In the genomic region with DNA sequence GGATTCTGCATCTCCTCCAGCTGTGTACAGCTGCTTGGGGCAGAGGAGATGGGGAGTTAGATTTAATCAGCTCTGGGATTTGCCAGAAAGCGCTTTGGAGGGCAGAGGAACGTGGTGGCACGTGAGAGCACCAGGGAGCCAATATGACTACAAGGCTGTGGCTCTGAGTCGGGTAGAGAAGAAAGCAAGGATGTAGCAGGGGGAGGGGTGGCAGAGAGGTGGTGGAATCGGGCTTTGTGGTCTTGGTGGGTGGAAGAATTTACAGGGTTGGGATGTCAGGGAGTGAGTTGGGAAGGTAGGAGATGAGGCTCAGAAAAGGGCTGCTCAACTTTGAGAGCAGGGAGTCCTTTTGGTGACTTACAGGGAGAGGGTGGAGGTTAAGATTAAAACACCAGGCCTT, we compare ENCODE assay signal across 13 cellular contexts.
DNase-seq lines count a peak whose midpoint lies in the region; ATAC-seq lines count a peak whose summit lies in the region.
"Had no signal": no experiment of that assay in that cellular context is flagged by ENCODE, and none has a peak within 500 bp of the region (broad histone marks: within the 10 kb centered on the region; RNA-seq: fewer than 3 reads in every experiment).

No MANE protein-coding gene starts in this region.

- H3K4me3 Mint-ChIP-seq in activated T-cell treated with anti-CD3 and anti-CD28 coated beads, Interleukin-2, amount 50 U/mL, for 24 hours = no peak overlapping the region
- H3K4me3 Mint-ChIP-seq in activated naive CD8-positive, alpha-beta T cell treated with anti-CD3 and anti-CD28 coated beads, Interleukin-2, amount 10 ng/mL, durations not matched to agents 7 days and 5 days = no peak overlapping the region
- H3K4me3 Mint-ChIP-seq in memory B cell = peak overlapping the region; percentile 31

- H3K27ac ChIP-seq in substantia nigra (ENCODE audit: low read depth, low read length, poor library complexity, severe bottlenecking) = peak overlapping the region; percentile 75
- no peak overlapping the region for H3K27ac ChIP-seq in Karpas-422 (ENCODE audit: low read length)
- H3K27ac ChIP-seq: VCaP had no signal

- peaks cover 67% of the 10 kb centered on the region for H4K20me1 ChIP-seq in Karpas-422 (ENCODE audit: insufficient read depth, low read depth, low read length)

- H3K9ac ChIP-seq in Karpas-422 (ENCODE audit: low read length) = no peak overlapping the region

- H2AFZ ChIP-seq in Karpas-422 (ENCODE audit: low read length) = no peak overlapping the region

- H3K4me1 ChIP-seq in Karpas-422 (ENCODE audit: low read length) = peaks cover 6% of the 10 kb centered on the region; the same call in 1 of the 2 replicates

- peaks cover 17% of the 10 kb centered on the region for H3K36me3 Mint-ChIP-seq in activated T-cell treated with anti-CD3 and anti-CD28 coated beads, Interleukin-2, amount 50 U/mL, for 24 hours (ENCODE audit: low read depth)
- H3K36me3 Mint-ChIP-seq in activated naive CD8-positive, alpha-beta T cell treated with anti-CD3 and anti-CD28 coated beads, Interleukin-2, amount 10 ng/mL, durations not matched to agents 7 days and 5 days = peaks cover 4% of the 10 kb centered on the region
- H3K36me3 Mint-ChIP-seq in memory B cell = peaks cover 6% of the 10 kb centered on the region

- H3K9me2 ChIP-seq in Karpas-422 (replicated peaks; ENCODE audit: insufficient read depth, low read length) = no peaks in the 10 kb centered on the region

- no peaks in the 10 kb centered on the region for H3K27me3 ChIP-seq in Karpas-422 (ENCODE audit: low read length)

- POLR2A ChIA-PET in activated naive CD8-positive, alpha-beta T cell treated with anti-CD3 and anti-CD28 coated beads, Interleukin-2, amount 10 ng/mL, durations not matched to agents 7 days and 5 days (lab: Charles Lee) = no interaction called here

- no peak overlapping the region for H3K4me3 ChIP-seq in Karpas-422 (ENCODE audit: low read length)
- H3K4me3 ChIP-seq: thoracic aorta had no signal

- no peaks in the 10 kb centered on the region for H3K9me3 ChIP-seq in Karpas-422 (ENCODE audit: low read length)

- no peaks in the 10 kb centered on the region for H3K27me3 Mint-ChIP-seq in activated T-cell treated with anti-CD3 and anti-CD28 coated beads, Interleukin-2, amount 50 U/mL, for 24 hours
- H3K27me3 Mint-ChIP-seq in activated naive CD8-positive, alpha-beta T cell treated with anti-CD3 and anti-CD28 coated beads, Interleukin-2, amount 10 ng/mL, durations not matched to agents 7 days and 5 days = no peaks in the 10 kb centered on the region
- no peaks in the 10 kb centered on the region for H3K27me3 Mint-ChIP-seq in memory B cell

- H3K27ac Mint-ChIP-seq in activated T-cell treated with anti-CD3 and anti-CD28 coated beads, Interleukin-2, amount 50 U/mL, for 24 hours = peak overlapping the region; percentile 87
- peak overlapping the region; percentile 49 for H3K27ac Mint-ChIP-seq in activated naive CD8-positive, alpha-beta T cell treated with anti-CD3 and anti-CD28 coated beads, Interleukin-2, amount 10 ng/mL, durations not matched to agents 7 days and 5 days
- peak overlapping the region; percentile 75 for H3K27ac Mint-ChIP-seq in memory B cell

- peak; percentile 16 for ATAC-seq in activated naive CD8-positive, alpha-beta T cell treated with anti-CD3 and anti-CD28 coated beads, Interleukin-2, amount 10 ng/mL, durations not matched to agents 7 days and 5 days (ENCODE audit: low read depth)
- ATAC-seq in memory B cell (ENCODE audit: low read depth) = no peak

- peaks cover 89% of the 10 kb centered on the region for H3K4me1 Mint-ChIP-seq in activated T-cell treated with anti-CD3 and anti-CD28 coated beads, Interleukin-2, amount 50 U/mL, for 24 hours (ENCODE audit: low read depth)
- peaks cover 38% of the 10 kb centered on the region for H3K4me1 Mint-ChIP-seq in activated naive CD8-positive, alpha-beta T cell treated with anti-CD3 and anti-CD28 coated beads, Interleukin-2, amount 10 ng/mL, durations not matched to agents 7 days and 5 days
- peaks cover 45% of the 10 kb centered on the region for H3K4me1 Mint-ChIP-seq in memory B cell

- no peak overlapping the region for H3K4me2 ChIP-seq in Karpas-422 (ENCODE audit: low read depth, low read length, poor library complexity, severe bottlenecking)

- no peaks in the 10 kb centered on the region for H3K79me2 ChIP-seq in Karpas-422 (ENCODE audit: low read length)

- DNase-seq in activated T-cell treated with anti-CD3 and anti-CD28 coated beads, Interleukin-2, amount 50 U/mL, for 24 hours = no peak
- DNase-seq in activated T-cell treated with anti-CD3 and anti-CD28 coated beads, Interleukin-2, amount 50 U/mL, for 48 hours = no peak
- DNase-seq in activated naive CD8-positive, alpha-beta T cell treated with anti-CD3 and anti-CD28 coated beads, Interleukin-2, amount 10 ng/mL, durations not matched to agents 7 days and 5 days = no peak
- DNase-seq in memory B cell (ENCODE audit: low spot score in 2 of 2) (no peak), substantia nigra (lab: John Stamatoyannopoulos, UW) (no peak), kidney glomerular epithelial cell (lab: John Stamatoyannopoulos, UW) (no peak), AG20443 (ENCODE audit: low spot score) (no peak), Karpas-422 (no peak)
- DNase-seq: foreskin fibroblast, mammary epithelial cell, NCI-H1105 treated with DMSO at 0.1 percent for 48 hours had no signal

- no peaks in the 10 kb centered on the region for H3K36me3 ChIP-seq in Karpas-422 (ENCODE audit: insufficient read depth, low read length)
- H3K36me3 ChIP-seq: thoracic aorta had no signal

- H3K9me3 Mint-ChIP-seq in activated T-cell treated with anti-CD3 and anti-CD28 coated beads, Interleukin-2, amount 50 U/mL, for 24 hours = peaks cover 9% of the 10 kb centered on the region
- peaks cover 3% of the 10 kb centered on the region for H3K9me3 Mint-ChIP-seq in activated naive CD8-positive, alpha-beta T cell treated with anti-CD3 and anti-CD28 coated beads, Interleukin-2, amount 10 ng/mL, durations not matched to agents 7 days and 5 days
- peaks cover 7% of the 10 kb centered on the region for H3K9me3 Mint-ChIP-seq in memory B cell
